23 cellular contexts compared by ENCODE assay signal in genomic region chr11:128946646-128947045, GRCh38. TPM values are rescaled to one million over a fixed set of nuclear protein-coding genes. Genes with fewer than 3 reads are reported as not detected.
DNase-seq lines count a peak whose midpoint lies in the region; ATAC-seq, FAIRE-seq and TF ChIP-seq lines count a peak whose summit lies in the region.
"Had no signal": no experiment of that assay in that cellular context is flagged by ENCODE, and none has a peak within 500 bp of the region (broad histone marks: within the 10 kb centered on the region; RNA-seq: fewer than 3 reads in every experiment).

No MANE protein-coding gene starts in this region.

- no peak for TF ChIP-seq CTCF in epithelial cell of proximal tubule (conservative IDR thresholded peaks at IDR 0.05; ENCODE audit: low read depth, low read length)

- no peak for ATAC-seq in GM21423 (IDR thresholded peaks at IDR 0.05; ENCODE audit: unreplicated experiment)
- ATAC-seq: GM12878, HCT116, K562 had no signal

- no peak for DNase-seq in RCC 7860 (ENCODE audit: low spot score)
- DNase-seq in epithelial cell of proximal tubule (ENCODE audit: low read depth), result peak; percentile 48
- peak; percentile 60 for DNase-seq in kidney tubule cell (ENCODE audit: low spot score)
- DNase-seq in renal cortical epithelial cell (ENCODE audit: low read depth), result peak; percentile 96
- no peak for DNase-seq in activated CD4-positive, CD25-positive, alpha-beta regulatory T cell treated with anti-CD3 and anti-CD28 coated beads, Interleukin-2, amount 50 U/mL, for 72 hours
- DNase-seq in middle frontal gyrus (ENCODE audit: extremely low spot score, low spot score), result no peak
- DNase-seq: AML-193; Caco-2; CD4-positive, alpha-beta T cell; DMS153; DND-41; EL; GOT3; H7; HFFc6; IMR-90 had no signal

- H3K4me3 ChIP-seq in epithelial cell of proximal tubule (ENCODE audit: low read depth, low read length), result no peak overlapping the region
- H3K4me3 ChIP-seq: GM12878, K562 had no signal

- peak; percentile 52 for FAIRE-seq in RCC 7860 (lab: Jason Lieb, UNC)
- FAIRE-seq: A204.1, GM12878, HTR-8/SVneo, K562 had no signal

RNA-seq across cellular contexts. Expression of gene TP53AIP1, which starts 4.0 kb away (rescaled TPM):
- not detected in 2 replicates for total RNA-seq in epithelial cell of proximal tubule
- 0.10 TPM in 1 of 2 replicates, not detected in the other for total RNA-seq in renal cortical epithelial cell
- total RNA-seq: G401, GM12878, HFFc6, IMR-90, K562 had no signal

RNA-seq across cellular contexts. Expression of gene KCNJ5, which starts 55.5 kb away (rescaled TPM):
- total RNA-seq in epithelial cell of proximal tubule (0.22 and 0.23 TPM in 2 replicates), renal cortical epithelial cell (0.65 TPM in 1 of 2 replicates, not detected in the other)
- total RNA-seq: Caco-2, G401, GM12878, HFFc6 had no signal

Comparison
In these comparisons a context has a peak if more than half of its experiments do, and no peak if none do; other contexts are left out.
1. DNase-seq: peak in epithelial cell of proximal tubule (single experiment), kidney tubule cell (single experiment) and renal cortical epithelial cell (single experiment); none in RCC 7860 (single experiment), activated CD4-positive, CD25-positive, alpha-beta regulatory T cell treated with anti-CD3 and anti-CD28 coated beads, Interleukin-2, amount 50 U/mL, for 72 hours (single experiment) and middle frontal gyrus (single experiment).